In the genomic region with DNA sequence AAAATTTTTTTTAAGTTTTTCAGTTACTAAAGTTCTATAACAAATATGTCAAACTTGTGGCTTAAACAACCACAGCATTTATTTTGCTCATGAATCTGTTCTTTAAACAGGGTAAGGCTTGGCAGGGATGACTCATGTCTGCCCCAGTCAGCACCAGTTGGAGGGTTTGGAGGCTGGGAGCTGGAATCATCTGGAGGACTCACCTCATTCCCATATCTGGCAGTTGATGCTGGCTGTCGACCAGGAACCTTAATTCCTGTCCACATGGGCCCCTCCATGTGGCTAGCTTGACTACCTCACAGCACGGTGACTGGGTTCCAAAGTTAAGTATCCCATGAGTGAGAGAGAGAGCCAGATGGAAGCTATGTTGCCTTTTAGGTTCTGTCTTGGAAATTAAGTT, we compare ENCODE assay signal across 13 cellular contexts. TPM values are rescaled to one million over a fixed set of nuclear protein-coding genes. Genes with fewer than 3 reads are reported as not detected.
DNase-seq lines count a peak whose midpoint lies in the region; ATAC-seq and TF ChIP-seq lines count a peak whose summit lies in the region.
"Had no signal": no experiment of that assay in that cellular context is flagged by ENCODE, and none has a peak within 500 bp of the region (broad histone marks: within the 10 kb centered on the region; RNA-seq: fewer than 3 reads in every experiment).

No MANE protein-coding gene starts in this region.

- TF ChIP-seq CTCF in fibroblast of pulmonary artery (IDR thresholded peaks at IDR 0.05; ENCODE audit: low read length, missing control alignments) = no peak

- peaks cover 3% of the 10 kb centered on the region for H3K9me3 Mint-ChIP-seq in activated CD4-positive, alpha-beta T cell treated with anti-CD3 and anti-CD28 coated beads, Interleukin-2, amount 10 ng/mL, durations not matched to agents 24 days and 14 days

- H3K36me3 Mint-ChIP-seq in activated CD4-positive, alpha-beta T cell treated with anti-CD3 and anti-CD28 coated beads, Interleukin-2, amount 10 ng/mL, durations not matched to agents 24 days and 14 days (ENCODE audit: low read depth) = no peaks in the 10 kb centered on the region

- DNase-seq in GM04504 (ENCODE audit: low read depth) (peak; percentile 45), RPMI7951 (ENCODE audit: low read depth) (peak; percentile 86), fibroblast of pulmonary artery (ENCODE audit: low read depth) (peak; percentile 61), smooth muscle cell of the brain vasculature (ENCODE audit: low read depth, low spot score) (peak; percentile 32), NCI-H2171 (lab: John Stamatoyannopoulos, UW) (no peak), HT-29 (ENCODE audit: low spot score) (no peak)
- DNase-seq in activated CD4-positive, alpha-beta T cell treated with anti-CD3 and anti-CD28 coated beads, Interleukin-2, amount 10 ng/mL, durations not matched to agents 24 days and 14 days = no peak
- DNase-seq: amygdala, DND-41, left ventricle myocardium inferior, MV-4-11, T-helper 9 cell had no signal

- intact Hi-C loops in activated CD4-positive, alpha-beta T cell treated with anti-CD3 and anti-CD28 coated beads, Interleukin-2, amount 10 ng/mL, durations not matched to agents 24 days and 14 days (cut with micrococcal nuclease) = no loop called here

- H3K27me3 Mint-ChIP-seq in activated CD4-positive, alpha-beta T cell treated with anti-CD3 and anti-CD28 coated beads, Interleukin-2, amount 10 ng/mL, durations not matched to agents 24 days and 14 days = no peaks in the 10 kb centered on the region

- no peak overlapping the region for H3K4me3 Mint-ChIP-seq in activated CD4-positive, alpha-beta T cell treated with anti-CD3 and anti-CD28 coated beads, Interleukin-2, amount 10 ng/mL, durations not matched to agents 24 days and 14 days

- no peak overlapping the region for H3K4me3 ChIP-seq in fibroblast of pulmonary artery (replicated peaks; ENCODE audit: low read depth, low read length)
- H3K4me3 ChIP-seq: left ventricle myocardium inferior had no signal

- no peaks in the 10 kb centered on the region for H3K4me1 Mint-ChIP-seq in activated CD4-positive, alpha-beta T cell treated with anti-CD3 and anti-CD28 coated beads, Interleukin-2, amount 10 ng/mL, durations not matched to agents 24 days and 14 days

- no peak for ATAC-seq in HG03520 (IDR thresholded peaks at IDR 0.05; ENCODE audit: unreplicated experiment)

- no peak overlapping the region for H3K27ac Mint-ChIP-seq in activated CD4-positive, alpha-beta T cell treated with anti-CD3 and anti-CD28 coated beads, Interleukin-2, amount 10 ng/mL, durations not matched to agents 24 days and 14 days

RNA-seq across cellular contexts. Expression of a gene that starts 13.8 kb away (rescaled TPM):
- 8.8 and 12.8 TPM in 2 replicates for total RNA-seq in RPMI7951 (2014; rRNA removed; shearing (Covaris generic))
- total RNA-seq in activated CD4-positive, alpha-beta T cell treated with anti-CD3 and anti-CD28 coated beads, Interleukin-2, amount 10 ng/mL, durations not matched to agents 24 days and 14 days = 7.4 and 7.5 TPM in 2 replicates
- total RNA-seq in HT-29 (2014; rRNA removed; shearing (Covaris generic)) = 2.2 and 4.2 TPM in 2 replicates

RNA-seq across cellular contexts. Expression of a gene that starts 57.7 kb away (rescaled TPM):
- total RNA-seq in RPMI7951 (2014; rRNA removed; shearing (Covaris generic)) = 10.3 and 17.8 TPM in 2 replicates
- 20.0 and 24.0 TPM in 2 replicates for total RNA-seq in activated CD4-positive, alpha-beta T cell treated with anti-CD3 and anti-CD28 coated beads, Interleukin-2, amount 10 ng/mL, durations not matched to agents 24 days and 14 days
- total RNA-seq in HT-29 (2014; rRNA removed; shearing (Covaris generic)) = 9.0 and 14.9 TPM in 2 replicates

Comparison
In these comparisons a context has a peak if more than half of its experiments do, and no peak if none do; other contexts are left out.
1. DNase-seq: peak in GM04504 (single experiment), RPMI7951 (single experiment), fibroblast of pulmonary artery (single experiment) and smooth muscle cell of the brain vasculature (single experiment); none in NCI-H2171 (single experiment), activated CD4-positive, alpha-beta T cell treated with anti-CD3 and anti-CD28 coated beads, Interleukin-2, amount 10 ng/mL, durations not matched to agents 24 days and 14 days (single experiment) and HT-29 (single experiment).